11 cellular contexts compared by ENCODE assay signal in the genomic region with DNA sequence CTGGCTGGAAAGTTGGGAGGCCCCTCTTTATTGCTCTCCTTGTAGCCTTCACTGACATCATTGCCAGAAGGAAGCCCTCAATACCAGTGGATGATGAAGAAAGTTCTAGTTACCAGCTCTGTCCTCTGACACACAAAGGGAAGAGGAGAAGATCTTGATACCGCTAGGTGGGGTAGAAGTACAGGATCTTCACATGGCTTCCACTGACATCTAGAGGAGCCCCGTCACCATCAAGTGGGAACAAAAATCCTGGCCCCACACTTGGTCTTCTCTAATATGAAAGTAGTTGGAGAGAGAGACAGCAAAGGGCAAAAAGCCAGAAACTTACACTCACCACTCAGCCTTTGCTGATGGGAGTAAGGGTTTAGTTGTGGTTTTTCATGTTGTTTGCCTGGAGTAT. TPM values are rescaled to one million over a fixed set of nuclear protein-coding genes. Genes with fewer than 3 reads are reported as not detected.
DNase-seq lines count a peak whose midpoint lies in the region; ATAC-seq, FAIRE-seq and TF ChIP-seq lines count a peak whose summit lies in the region.
"Had no signal": no experiment of that assay in that cellular context is flagged by ENCODE, and none has a peak within 500 bp of the region (broad histone marks: within the 10 kb centered on the region; RNA-seq: fewer than 3 reads in every experiment).

No MANE protein-coding gene starts in this region.

- no TSS peak for BruUV-seq in IMR-90 (replicated peaks; lab: Mats Ljungman, UMichigan)

- peak; percentile 42 for TF ChIP-seq RAD21 in IMR-90 (IDR thresholded peaks at IDR 0.05; ENCODE audit: low read length)

- H4K91ac ChIP-seq in IMR-90 (ENCODE audit: insufficient read depth, low read depth, low read length) = no peak overlapping the region

- H2BK15ac ChIP-seq in IMR-90 (ENCODE audit: low read depth, low read length) = no peak overlapping the region

- TF ChIP-seq POLR2A in IMR-90 (IDR thresholded peaks at IDR 0.05; ENCODE audit: low read depth, low read length) = no peak
- no peak for TF ChIP-seq POLR2A in ovary (IDR thresholded peaks at IDR 0.05)

- H3K18ac ChIP-seq in IMR-90 (ENCODE audit: low read depth, low read length) = no peak overlapping the region

- H3K9ac ChIP-seq in IMR-90 (ENCODE audit: low read depth, low read length) = no peak overlapping the region
- H3K9ac ChIP-seq in astrocyte (ENCODE audit: low read length) = no peak overlapping the region
- H3K9ac ChIP-seq: parathyroid adenoma had no signal

- TF ChIP-seq CTCF in IMR-90 (conservative IDR thresholded peaks at IDR 0.05; ENCODE audit: low read depth, low read length) (peak; percentile 24; the same call in 1 of the 2 replicates), astrocyte (IDR thresholded peaks at IDR 0.05; ENCODE audit: insufficient read depth, low read depth, low read length) (peak; percentile 20), ovary (IDR thresholded peaks at IDR 0.05) (no peak)
- TF ChIP-seq CTCF in CD8-positive, alpha-beta T cell (IDR thresholded peaks at IDR 0.05) = no peak

- no peak overlapping the region for H3K4ac ChIP-seq in IMR-90 (ENCODE audit: low read depth, low read length)

- in situ Hi-C loops in IMR-90 (cut with MboI; ENCODE audit: low sequenced_read_pairs) = no loop called here

- H4K20me1 ChIP-seq in IMR-90 (ENCODE audit: insufficient read depth, low read length) (no peaks in the 10 kb centered on the region), astrocyte (ENCODE audit: insufficient read depth, low read length) (no peaks in the 10 kb centered on the region)

- WGBS in IMR-90 (ENCODE audit: extremely low coverage in 2 of 2, insufficient read length in 1 of 2), 2 experiments = no CpG with 5 or more reads among the region's 2 CpGs
- 64 to 85% (median 73%) methylated on average over 2 of the region's 2 CpGs for WGBS in ovary, 3 donors

- dilution Hi-C loops in IMR-90 (cut with HindIII; ENCODE audit: low sequenced_read_pairs, unreplicated experiment) = no loop called here

- no peak overlapping the region for H3K27ac Mint-ChIP-seq in astrocyte (ENCODE audit: unreplicated experiment)
- no peak overlapping the region for H3K27ac Mint-ChIP-seq in CD8-positive, alpha-beta T cell

- H3K36me3 Mint-ChIP-seq in astrocyte (ENCODE audit: low read depth, unreplicated experiment) = no peaks in the 10 kb centered on the region
- no peaks in the 10 kb centered on the region for H3K36me3 Mint-ChIP-seq in CD8-positive, alpha-beta T cell

- no peak overlapping the region for H3K23ac ChIP-seq in IMR-90 (ENCODE audit: low read depth, low read length)

- H4K5ac ChIP-seq in IMR-90 (ENCODE audit: low read depth, low read length) = no peak overlapping the region

- H3K27me3 ChIP-seq in IMR-90 (ENCODE audit: control insufficient read depth, insufficient read depth, low read length) = no peaks in the 10 kb centered on the region
- no peaks in the 10 kb centered on the region for H3K27me3 ChIP-seq in astrocyte (ENCODE audit: insufficient read depth, low read length)
- no peaks in the 10 kb centered on the region for H3K27me3 ChIP-seq in CD8-positive, alpha-beta T cell (ENCODE audit: insufficient read depth, low read length)
- no peaks in the 10 kb centered on the region for H3K27me3 ChIP-seq in ovary

- H2BK20ac ChIP-seq in IMR-90 (ENCODE audit: low read depth, low read length) = no peak overlapping the region

- no peak overlapping the region for H2AK9ac ChIP-seq in IMR-90 (replicated peaks; ENCODE audit: low read depth, low read length, poor library complexity)

- H2BK5ac ChIP-seq in IMR-90 (ENCODE audit: low read depth, low read length, poor library complexity, severe bottlenecking) = no peak overlapping the region

- POLR2A ChIA-PET in IMR-90 (lab: Charles Lee; ENCODE audit: unreplicated experiment) = no interaction called here
- POLR2A ChIA-PET in CD8-positive, alpha-beta T cell (lab: Charles Lee) = no interaction called here

- no peaks in the 10 kb centered on the region for H3K27me3 Mint-ChIP-seq in astrocyte (ENCODE audit: low read depth, unreplicated experiment)
- H3K27me3 Mint-ChIP-seq in CD8-positive, alpha-beta T cell (ENCODE audit: low read depth) = no peaks in the 10 kb centered on the region
- H3K27me3 Mint-ChIP-seq: central memory CD8-positive, alpha-beta T cell had no signal

- H2AFZ ChIP-seq in IMR-90 (replicated peaks; ENCODE audit: low read length, poor library complexity) = no peak overlapping the region
- H2AFZ ChIP-seq in astrocyte (ENCODE audit: low read depth, low read length) = no peak overlapping the region
- H2AFZ ChIP-seq: parathyroid adenoma had no signal

- no peak for ATAC-seq in IMR-90 (ENCODE audit: low read depth)
- no peak for ATAC-seq in CD8-positive, alpha-beta T cell

- H3K27ac ChIP-seq in IMR-90 (ENCODE audit: insufficient read depth, low read length) (no peak overlapping the region), astrocyte (ENCODE audit: low read depth, low read length) (no peak overlapping the region), ovary (no peak overlapping the region)
- no peak overlapping the region for H3K27ac ChIP-seq in CD8-positive, alpha-beta T cell (ENCODE audit: low read depth, low read length)
- H3K27ac ChIP-seq: parathyroid adenoma had no signal

- H3K4me3 Mint-ChIP-seq in astrocyte (ENCODE audit: unreplicated experiment) = no peak overlapping the region
- no peak overlapping the region for H3K4me3 Mint-ChIP-seq in CD8-positive, alpha-beta T cell
- H3K4me3 Mint-ChIP-seq: central memory CD8-positive, alpha-beta T cell had no signal

- no peak overlapping the region for H3K56ac ChIP-seq in IMR-90 (ENCODE audit: extremely low read depth, insufficient read depth, low read length)

- no peaks in the 10 kb centered on the region for H3K9me3 Mint-ChIP-seq in astrocyte (ENCODE audit: unreplicated experiment)
- H3K9me3 Mint-ChIP-seq in CD8-positive, alpha-beta T cell = no peaks in the 10 kb centered on the region

- no peaks in the 10 kb centered on the region for H3K79me1 ChIP-seq in IMR-90 (ENCODE audit: low read depth in 1 of 2, low read length in 2 of 2)

- H3K4me3 ChIP-seq in IMR-90 (ENCODE audit: insufficient read depth, low read depth, low read length) (no peak overlapping the region), astrocyte (ENCODE audit: insufficient read depth, low read depth, low read length) (no peak overlapping the region), ovary (no peak overlapping the region)
- no peak overlapping the region for H3K4me3 ChIP-seq in CD8-positive, alpha-beta T cell (ENCODE audit: low read depth, low read length)

- H2AK5ac ChIP-seq in IMR-90 (ENCODE audit: low read depth, low read length) = no peak overlapping the region

- H4K8ac ChIP-seq in IMR-90 (ENCODE audit: low read depth in 2 of 2, low read length in 2 of 2) = no peak overlapping the region

- peak; percentile 64 for DNase-seq in ELR (ENCODE audit: low read depth)
- peak; percentile 29 for DNase-seq in IMR-90
- peak; percentile 8 for DNase-seq in astrocyte (ENCODE audit: low read depth)
- peak; percentile 18 for DNase-seq in kidney tubule cell (ENCODE audit: low spot score)
- no peak for DNase-seq in NCI-H2029 treated with DMSO at 0.1 percent for 48 hours (lab: John Stamatoyannopoulos, UW)
- DNase-seq in activated CD8-positive, alpha-beta memory T cell treated with anti-CD3 and anti-CD28 coated beads for 24 hours = no peak
- DNase-seq in CD8-positive, alpha-beta T cell = no peak
- no peak for DNase-seq in ovary
- DNase-seq: NCI-H1105 treated with DMSO at 0.1 percent for 48 hours had no signal

- no peaks in the 10 kb centered on the region for H3K4me1 Mint-ChIP-seq in astrocyte (ENCODE audit: low read depth, unreplicated experiment)
- no peaks in the 10 kb centered on the region for H3K4me1 Mint-ChIP-seq in CD8-positive, alpha-beta T cell (ENCODE audit: low read depth)
- H3K4me1 Mint-ChIP-seq: central memory CD8-positive, alpha-beta T cell had no signal

- no peaks in the 10 kb centered on the region for H3K9me3 ChIP-seq in IMR-90 (ENCODE audit: control insufficient read depth, insufficient read depth, low read length)
- no peaks in the 10 kb centered on the region for H3K9me3 ChIP-seq in astrocyte (ENCODE audit: insufficient read depth, low read depth, low read length)
- no peaks in the 10 kb centered on the region for H3K9me3 ChIP-seq in CD8-positive, alpha-beta T cell (ENCODE audit: low read length)
- no peaks in the 10 kb centered on the region for H3K9me3 ChIP-seq in ovary

- H2BK120ac ChIP-seq in IMR-90 (ENCODE audit: low read depth, low read length) = no peak overlapping the region

- intact Hi-C loops in IMR-90 (cut with micrococcal nuclease) (loop anchor here (2.0 kb wide), 1 partner anchor 26 kb away; no protein-coding TSS in a partner anchor), ovary (cut with DNase I) (no loop called here)
- intact Hi-C loops in CD8-positive, alpha-beta T cell (cut with DNase I, micrococcal nuclease) = no loop called here

- no peak overlapping the region for H3K4me2 ChIP-seq in IMR-90 (ENCODE audit: low read depth, low read length)
- H3K4me2 ChIP-seq in astrocyte (ENCODE audit: low read length) = no peak overlapping the region

- no peaks in the 10 kb centered on the region for H3K79me2 ChIP-seq in astrocyte (ENCODE audit: insufficient read depth, low read length)
- H3K79me2 ChIP-seq: parathyroid adenoma had no signal

- no peak for TF ChIP-seq EP300 in ovary (IDR thresholded peaks at IDR 0.05)

- H3K9me1 ChIP-seq in IMR-90 (ENCODE audit: insufficient read depth, low read length) = no peaks in the 10 kb centered on the region

- CTCF ChIA-PET in IMR-90 (lab: Yijun Ruan, JAX) = interaction anchor here (0.6 to 2.2 kb wide), 4 partner anchors 10 to 310 kb away, joined by 3 to 6 read pairs (median 4); no protein-coding TSS in a partner anchor
- CTCF ChIA-PET in CD8-positive, alpha-beta T cell (lab: Charles Lee) = no interaction called here

- no peak for FAIRE-seq in astrocyte (lab: Jason Lieb, UNC)

- no peak overlapping the region for H3K14ac ChIP-seq in IMR-90 (replicated peaks; ENCODE audit: low read depth, low read length)

- H3K4me1 ChIP-seq in IMR-90 (ENCODE audit: control insufficient read depth, insufficient read depth, low read length) (no peaks in the 10 kb centered on the region), astrocyte (ENCODE audit: insufficient read depth, low read length) (no peaks in the 10 kb centered on the region), ovary (ENCODE audit: insufficient read depth) (no peaks in the 10 kb centered on the region)
- no peaks in the 10 kb centered on the region for H3K4me1 ChIP-seq in CD8-positive, alpha-beta T cell (ENCODE audit: insufficient read depth, low read length)
- H3K4me1 ChIP-seq: parathyroid adenoma had no signal

- H3K36me3 ChIP-seq in IMR-90 (ENCODE audit: control insufficient read depth, insufficient read depth, low read length) (no peaks in the 10 kb centered on the region), astrocyte (ENCODE audit: insufficient read depth, low read length) (no peaks in the 10 kb centered on the region), ovary (no peaks in the 10 kb centered on the region)
- no peaks in the 10 kb centered on the region for H3K36me3 ChIP-seq in CD8-positive, alpha-beta T cell (ENCODE audit: insufficient read depth, low read length)

RNA-seq across cellular contexts. Expression of a gene that starts 12.4 kb away (rescaled TPM):
- 0.18 and 0.28 TPM in 2 replicates for total RNA-seq in IMR-90 (2012; rRNA removed)
- 0.01 and 0.05 TPM in 2 replicates for polyA plus RNA-seq in IMR-90 (2012; rRNA removed)
- polyA plus RNA-seq in IMR-90 (2012; cell fraction: cytosol; rRNA removed) = 0.02 TPM in 1 of 2 replicates, not detected in the other
- 0.08 TPM in 1 of 2 replicates, not detected in the other for polyA plus RNA-seq in IMR-90 (2012; cell fraction: nucleus; rRNA removed; ENCODE audit: low replicate concordance)
- total RNA-seq in astrocyte = 0.25 TPM in 1 of 2 replicates, not detected in the other
- not detected for total RNA-seq in CD8-positive, alpha-beta T cell
- under 1 TPM in 3 of 7 donors, not detected in 4; 0.03 to 0.42 (median 0.12) TPM for total RNA-seq in ovary
- polyA plus RNA-seq in ovary = under 1 TPM; 0.12 to 0.47 TPM

Comparison
In these comparisons a context has a peak if more than half of its experiments do, and no peak if none do; other contexts are left out.
1. DNase-seq: peak in ELR (single experiment), IMR-90 (single experiment), astrocyte (single experiment) and kidney tubule cell (single experiment); none in NCI-H2029 treated with DMSO at 0.1 percent for 48 hours (single experiment), activated CD8-positive, alpha-beta memory T cell treated with anti-CD3 and anti-CD28 coated beads for 24 hours (single experiment), CD8-positive, alpha-beta T cell (0 of 7) and ovary (0 of 5).
2. CTCF ChIP-seq: peak in IMR-90 (single experiment) and astrocyte (single experiment); none in CD8-positive, alpha-beta T cell (single experiment) and ovary (0 of 3).